In genomic region chr13:46389985-46390384, GRCh38 we compare ENCODE assay signal across 8 cellular contexts. TPM values are rescaled to one million over a fixed set of nuclear protein-coding genes. Genes with fewer than 3 reads are reported as not detected.
A peak's percentile ranks its signal among the peaks of the same experiment; 100 is the strongest.
DNase-seq lines count a peak whose midpoint lies in the region; ATAC-seq and TF ChIP-seq lines count a peak whose summit lies in the region.

No MANE protein-coding gene starts in this region.

- WGBS in lower leg skin, 2 donors, result 22 to 38% methylated on average over 2 of the region's 2 CpGs

- TF ChIP-seq POLR2A in lower leg skin (IDR thresholded peaks at IDR 0.05), result no peak

- H3K27me3 ChIP-seq in adipocyte (replicated peaks; ENCODE audit: control insufficient read depth, insufficient read depth, low read length) (no peaks in the 10 kb centered on the region), muscle layer of duodenum (ENCODE audit: low read depth, low read length) (no peaks in the 10 kb centered on the region)

- peak overlapping the region; percentile 40 for H3K27ac ChIP-seq in muscle layer of duodenum (ENCODE audit: low read length)

- H3K9me3 ChIP-seq in adipocyte (ENCODE audit: control insufficient read depth, low read length) (no peaks in the 10 kb centered on the region), muscle layer of duodenum (ENCODE audit: control insufficient read depth in 1 of 2, low read length in 2 of 2) (no peaks in the 10 kb centered on the region)

- in situ Hi-C loops in G401 (cut with HindIII; ENCODE audit: low sequenced_read_pairs), result no loop called here

- DNase-seq in G401 (ENCODE audit: low spot score) (peak; percentile 46), HuH-7 (ENCODE audit: low spot score) (peak; percentile 45), adipocyte (ENCODE audit: low read depth) (no peak), lower leg skin (ENCODE audit: low spot score in 2 of 2) (no peak), OCI-M1 (lab: John Stamatoyannopoulos, UW) (no peak)
- no peak for DNase-seq in stimulated activated CD4-positive, alpha-beta T cell treated with anti-CD3 and anti-CD28 coated beads, Interleukin-2, amount 100 ng/mL, for 24 hours

- peak overlapping the region; percentile 19 for H3K9ac ChIP-seq in adipocyte (ENCODE audit: low read length)

- intact Hi-C loops in lower leg skin (cut with DNase I; ENCODE audit: low total_unique reads), result no loop called here

- H3K4me3 ChIP-seq in adipocyte (ENCODE audit: low read length), result no peak overlapping the region
- no peak overlapping the region for H3K4me3 ChIP-seq in muscle layer of duodenum (ENCODE audit: low read depth in 1 of 2, low read length in 2 of 2)
- no peak overlapping the region for H3K4me3 ChIP-seq in lower leg skin (ENCODE audit: low read depth, poor library complexity, severe bottlenecking)

- no peaks in the 10 kb centered on the region for H3K36me3 ChIP-seq in adipocyte (ENCODE audit: control insufficient read depth, insufficient read depth, low read length, severe bottlenecking)
- no peaks in the 10 kb centered on the region for H3K36me3 ChIP-seq in muscle layer of duodenum (ENCODE audit: control insufficient read depth in 1 of 2, insufficient read depth in 2 of 2, low read length in 2 of 2)

- TF ChIP-seq CTCF in lower leg skin (IDR thresholded peaks at IDR 0.05), result no peak

- peak; percentile 53 for ATAC-seq in GM21381 (IDR thresholded peaks at IDR 0.05; ENCODE audit: unreplicated experiment)

- H3K4me1 ChIP-seq in adipocyte (ENCODE audit: control insufficient read depth, insufficient read depth, low read length), result peaks cover 25% of the 10 kb centered on the region
- peaks cover 0 to 13% of the 10 kb centered on the region in 2 donors for H3K4me1 ChIP-seq in muscle layer of duodenum (ENCODE audit: control insufficient read depth in 1 of 2, insufficient read depth in 2 of 2, low read length in 2 of 2)

RNA-seq across cellular contexts. Expression of gene RUBCNL, which starts 2.9 kb away (rescaled TPM):
- not detected in 2 replicates for total RNA-seq in G401 (2014; rRNA removed; shearing (Covaris generic))
- total RNA-seq in lower leg skin, result 1 to 10 TPM in 3 of 4 donors, under 1 TPM in 1; 0.08 to 4.3 (median 2.9) TPM

Comparison
In these comparisons a context has a peak if more than half of its experiments do, and no peak if none do; other contexts are left out.
1. DNase-seq: peak in G401 (single experiment) and HuH-7 (single experiment); none in adipocyte (single experiment), lower leg skin (0 of 2), OCI-M1 (single experiment) and stimulated activated CD4-positive, alpha-beta T cell treated with anti-CD3 and anti-CD28 coated beads, Interleukin-2, amount 100 ng/mL, for 24 hours (0 of 2).